25 cellular contexts compared by ENCODE assay signal in genomic region chr6:148316308-148316707, GRCh38. TPM values are rescaled to one million over a fixed set of nuclear protein-coding genes. Genes with fewer than 3 reads are reported as not detected.
DNase-seq lines count a peak whose midpoint lies in the region; ATAC-seq lines count a peak whose summit lies in the region.
"Had no signal": no experiment of that assay in that cellular context is flagged by ENCODE, and none has a peak within 500 bp of the region (broad histone marks: within the 10 kb centered on the region; RNA-seq: fewer than 3 reads in every experiment).

No MANE protein-coding gene starts in this region.

- peak; percentile 33 for DNase-seq in DMS153 (lab: John Stamatoyannopoulos, UW)
- DNase-seq in NCI-H1092 treated with DMSO at 0.1 percent for 48 hours (lab: John Stamatoyannopoulos, UW) = peak; percentile 46
- peak; percentile 38 for DNase-seq in dermis blood vessel endothelial cell
- DNase-seq in midbrain (lab: John Stamatoyannopoulos, UW) = peak; percentile 62
- no peak for DNase-seq in NCI-H1048 (lab: John Stamatoyannopoulos, UW)
- DNase-seq: activated CD4-positive, alpha-beta T cell treated with anti-CD3 and anti-CD28 coated beads for 48 hours; activated T-cell treated with anti-CD3 and anti-CD28 coated beads, Interleukin-2, amount 50 U/mL, for 24 hours; effector memory CD8-positive, alpha-beta T cell; foreskin keratinocyte; Kasumi-1; left cardiac atrium; mesenchymal stem cell; MV-4-11; NCI-H1930; NCI-H345; NCI-H82; psoas muscle; stimulated activated CD4-positive, alpha-beta T cell treated with anti-CD3 and anti-CD28 coated beads, Interleukin-15, amount 100 ng/mL, for 24 hours; stimulated activated naive B cell treated with anti-CD40 and anti-IgM and Interleukin-4, amounts not matched to agents 10 μg/mL and 1 μg/mL and 100 μg/mL, for 72 hours; uterus; WERI-Rb-1 had no signal

- ATAC-seq in GM18909 (IDR thresholded peaks at IDR 0.05; ENCODE audit: poor library complexity, unreplicated experiment) (no peak), HG03460 (IDR thresholded peaks at IDR 0.05; ENCODE audit: unreplicated experiment) (no peak)
- ATAC-seq: effector memory CD8-positive, alpha-beta T cell; foreskin keratinocyte; HepG2; psoas muscle; stimulated activated naive B cell treated with anti-CD40 and anti-IgM and Interleukin-4, amounts not matched to agents 10 μg/mL and 1 μg/mL and 100 μg/mL, for 72 hours had no signal

RNA-seq across cellular contexts. Expression of gene SASH1, which starts 26.3 kb away (rescaled TPM):
- total RNA-seq in dermis blood vessel endothelial cell = 112 and 160 TPM in 2 replicates
- total RNA-seq: OCI-LY7 had no signal
